In genomic region chr7:66308411-66308810, GRCh38 we compare ENCODE assay signal across 16 cellular contexts.
"Had no signal": no experiment of that assay in that cellular context is flagged by ENCODE, and none has a peak within 500 bp of the region (broad histone marks: within the 10 kb centered on the region; RNA-seq: fewer than 3 reads in every experiment).

No MANE protein-coding gene starts in this region.

- H3K27me3 ChIP-seq: colonic mucosa, left lung, pancreas, thyroid gland had no signal

- H3K36me3 ChIP-seq: colonic mucosa, left lung, pancreas, thyroid gland had no signal

- H3K9me3 ChIP-seq: colonic mucosa, left lung, pancreas, thyroid gland had no signal

- H3K4me1 ChIP-seq: colonic mucosa had no signal

- H3K27ac ChIP-seq: colonic mucosa, left lung had no signal

- H3K4me3 ChIP-seq: colonic mucosa, left lung, pancreas, thyroid gland had no signal

- DNase-seq: activated CD4-positive, alpha-beta T cell treated with anti-CD3 and anti-CD28 coated beads for 1 hour; activated CD8-positive, alpha-beta T cell treated with anti-CD3 and anti-CD28 coated beads for 36 hours; activated effector memory CD4-positive, alpha-beta T cell treated with Interleukin-2 at 50 U/mL for 16 hours; activated naive CD4-positive, alpha-beta T cell treated with anti-CD3 and anti-CD28 coated beads, Interleukin-2, amount 50 U/mL, for 16 hours; activated T-cell treated with anti-CD3 and anti-CD28 coated beads, Interleukin-2, amount 50 U/mL, for 4 hours; colonic mucosa; effector memory CD4-positive, alpha-beta T cell; hypothalamus; kidney; left lung; naive thymus-derived CD8-positive, alpha-beta T cell; pancreas; stimulated activated CD4-positive, alpha-beta T cell treated with anti-CD3 and anti-CD28 coated beads, Interleukin-2, amount 100 ng/mL, for 48 hours; T-cell; T-helper 9 cell; thyroid gland had no signal
